10 cellular contexts compared by ENCODE assay signal in genomic region chr17:29618272-29619065, GRCh38. TPM values are rescaled to one million over a fixed set of nuclear protein-coding genes. Genes with fewer than 3 reads are reported as not detected.
DNase-seq lines count a peak whose midpoint lies in the region; ATAC-seq and TF ChIP-seq lines count a peak whose summit lies in the region.
"Had no signal": no experiment of that assay in that cellular context is flagged by ENCODE, and none has a peak within 500 bp of the region (broad histone marks: within the 10 kb centered on the region; RNA-seq: fewer than 3 reads in every experiment).

No MANE protein-coding gene starts in this region.

- H3K4me3 Mint-ChIP-seq in chondrocyte (ENCODE audit: unreplicated experiment) = no peak overlapping the region
- peak overlapping the region; percentile 20 to 93 (median 82) for H3K4me3 Mint-ChIP-seq in naive B cell

- no peaks in the 10 kb centered on the region for H3K36me3 Mint-ChIP-seq in chondrocyte (ENCODE audit: low read depth)
- H3K36me3 Mint-ChIP-seq in naive B cell = no peaks in the 10 kb centered on the region

- peaks cover 2% of the 10 kb centered on the region for H3K27me3 Mint-ChIP-seq in chondrocyte (ENCODE audit: low read depth)
- H3K27me3 Mint-ChIP-seq in naive B cell = peaks cover 11 to 29% (median 16%) of the 10 kb centered on the region in 3 donors

- H3K4me1 ChIP-seq in A673 (ENCODE audit: insufficient read depth, low read length, poor library complexity, severe bottlenecking) = peaks cover 56% of the 10 kb centered on the region
- peaks cover 48% of the 10 kb centered on the region for H3K4me1 ChIP-seq in HUES48 (ENCODE audit: control insufficient read depth, insufficient read depth, low read length)

- intact Hi-C loops in A673 (cut with micrococcal nuclease; ENCODE audit: unreplicated experiment) = loop anchor here (5.0 kb wide), 3 partner anchors 314 to 474 kb away; partner anchors contain the start of gene SSH2

- ATAC-seq in naive B cell (ENCODE audit: low read depth in 2 of 2) (no peak), HG03039 (IDR thresholded peaks at IDR 0.05; ENCODE audit: unreplicated experiment) (no peak)

- H3K9me3 ChIP-seq in A673 (ENCODE audit: low read depth, low read length, poor library complexity, severe bottlenecking) (no peaks in the 10 kb centered on the region), HUES48 (ENCODE audit: control insufficient read depth, insufficient read depth, low read length) (no peaks in the 10 kb centered on the region)
- H3K9me3 ChIP-seq: testis had no signal

- H3K27me3 ChIP-seq in A673 (replicated peaks; ENCODE audit: insufficient read depth, low read depth, low read length, poor library complexity) (no peaks in the 10 kb centered on the region), HUES48 (ENCODE audit: control insufficient read depth, insufficient read depth, low read length) (peaks cover 71% of the 10 kb centered on the region)
- H3K27me3 ChIP-seq: testis had no signal

- TF ChIP-seq CTCF in A673 (conservative IDR thresholded peaks at IDR 0.05; ENCODE audit: low read depth, low read length) (0 out of 2 replicates have a peak, but pooled peaks have one; percentile 4), chondrocyte (IDR thresholded peaks at IDR 0.05) (peak; percentile 37)

- H3K4me1 Mint-ChIP-seq in chondrocyte (ENCODE audit: low read depth) (peaks cover 55% of the 10 kb centered on the region), naive B cell (peaks cover 30 to 63% (median 60%) of the 10 kb centered on the region in 3 donors)

- no peaks in the 10 kb centered on the region for H3K9me3 Mint-ChIP-seq in chondrocyte (ENCODE audit: low read depth)
- H3K9me3 Mint-ChIP-seq in naive B cell = no peaks in the 10 kb centered on the region

- H3K36me3 ChIP-seq in A673 (ENCODE audit: insufficient read depth, low read length, poor library complexity, severe bottlenecking) (peaks cover 7% of the 10 kb centered on the region), HUES48 (ENCODE audit: control insufficient read depth, insufficient read depth, low read length) (no peaks in the 10 kb centered on the region)

- POLR2A ChIA-PET in A673 (lab: Charles Lee; ENCODE audit: low non-redundant PET) = no interaction called here

- no peak for DNase-seq in A673 (ENCODE audit: low spot score)
- no peak for DNase-seq in chondrocyte (ENCODE audit: low spot score)
- DNase-seq in naive B cell = no peak
- no peak for DNase-seq in NCI-H345 (lab: John Stamatoyannopoulos, UW)
- no peak for DNase-seq in HCEC 1CT
- DNase-seq in stimulated activated CD4-positive, alpha-beta T cell treated with anti-CD3 and anti-CD28 coated beads, Interleukin-1b, Interleukin-23, amount 100 ng/mL, for 48 hours = no peak
- DNase-seq: NCI-H1417 treated with DMSO at 0.1 percent for 48 hours had no signal

- H3K4me3 ChIP-seq in A673 (ENCODE audit: low read depth, low read length, poor library complexity, severe bottlenecking) (no peak overlapping the region), HUES48 (ENCODE audit: low read depth, low read length) (peak overlapping the region; percentile 42; the same call in 1 of the 2 replicates)

- CTCF ChIA-PET in A673 (lab: Charles Lee) = interaction anchor here (1.0 to 2.3 kb wide), 5 partner anchors 27 to 474 kb away, joined by 9 to 20 read pairs (median 10); partner anchors contain the start of gene SSH2

- no TSS peak for BruUV-seq in A673 (replicated peaks; lab: Mats Ljungman, UMichigan)

- H3K27ac ChIP-seq in A673 (ENCODE audit: low read depth, low read length, poor library complexity, severe bottlenecking) (no peak overlapping the region), HUES48 (ENCODE audit: low read depth, low read length) (no peak overlapping the region)
- H3K27ac ChIP-seq: testis had no signal

- H3K9ac ChIP-seq in HUES48 (ENCODE audit: low read depth, low read length) = no peak overlapping the region

- H3K27ac Mint-ChIP-seq in chondrocyte (ENCODE audit: unreplicated experiment) = no peak overlapping the region
- H3K27ac Mint-ChIP-seq in naive B cell = no peak overlapping the region

RNA-seq across cellular contexts. Expression of gene CORO6, which starts 4.2 kb away (rescaled TPM):
- total RNA-seq in A673 (2021) (19.7 and 28.9 TPM in 2 replicates), chondrocyte (6.7 to 7.6 TPM (median 7.2 TPM) in 3 replicates)
- polyA plus RNA-seq in naive B cell (ENCODE audit: low read depth in 6 of 6) = under 1 TPM in 2 of 6 donors, not detected in 4; 0.12 to 0.13 TPM

RNA-seq across cellular contexts. Expression of gene ANKRD13B, which starts 25.5 kb away (rescaled TPM):
- total RNA-seq in A673 (2021) (81.5 and 98.7 TPM in 2 replicates), chondrocyte (21.6 to 27.1 TPM (median 24.5 TPM) in 3 replicates)
- polyA plus RNA-seq in naive B cell (ENCODE audit: low read depth in 6 of 6) = not detected

RNA-seq across cellular contexts. Expression of gene GIT1, which starts 29.0 kb away (rescaled TPM):
- total RNA-seq in A673 (2021) (120 and 125 TPM in 2 replicates), chondrocyte (32.1 to 37.7 TPM (median 35.7 TPM) in 3 replicates)
- polyA plus RNA-seq in naive B cell (ENCODE audit: low read depth in 6 of 6) = 10 to 100 TPM in 1 of 6 donors, 1 to 10 TPM in 5; 1.6 to 12.9 (median 4.4) TPM

RNA-seq across cellular contexts. Expression of gene TP53I13, which starts 50.0 kb away (rescaled TPM):
- 34.6 and 41.4 TPM in 2 replicates for total RNA-seq in A673 (2021)
- 44.6 to 49.8 TPM (median 48.3 TPM) in 3 replicates for total RNA-seq in chondrocyte
- 10 to 100 TPM; 28.1 to 41.5 (median 38.4) TPM for polyA plus RNA-seq in naive B cell (ENCODE audit: low read depth in 6 of 6)

RNA-seq across cellular contexts. Expression of gene ABHD15, which starts 51.6 kb away (rescaled TPM):
- total RNA-seq in A673 (2021) = 5.4 and 8.0 TPM in 2 replicates
- total RNA-seq in chondrocyte = 10.2 to 16.7 TPM (median 11.7 TPM) in 3 replicates
- polyA plus RNA-seq in naive B cell (ENCODE audit: low read depth in 6 of 6) = 10 to 100 TPM; 15.1 to 45.2 (median 20.3) TPM
